In genomic region chr7:141634065-141634464, GRCh38 we compare ENCODE assay signal across 15 cellular contexts.
DNase-seq lines count a peak whose midpoint lies in the region; ATAC-seq and TF ChIP-seq lines count a peak whose summit lies in the region.
"Had no signal": no experiment of that assay in that cellular context is flagged by ENCODE, and none has a peak within 500 bp of the region (broad histone marks: within the 10 kb centered on the region; RNA-seq: fewer than 3 reads in every experiment).

No MANE protein-coding gene starts in this region.

- no peak overlapping the region for H3T11ph ChIP-seq in H9 (ENCODE audit: low read length)

- no peak overlapping the region for H4K5ac ChIP-seq in H9 (ENCODE audit: insufficient read length, low read depth, low read length)

- H3K36me3 Mint-ChIP-seq in H9 (ENCODE audit: insufficient read depth in 1 of 3, low read depth in 3 of 3) (peaks cover 1 to 9% (median 2%) of the 10 kb centered on the region in 3 experiments; a peak in 5 of 7 replicates), endodermal cell (ENCODE audit: low read depth) (peaks cover 11% of the 10 kb centered on the region)

- no peak overlapping the region for H3K4me2 ChIP-seq in H9 (ENCODE audit: insufficient read depth, insufficient read length, low read length)

- no peak for TF ChIP-seq CTCF in cardiac muscle cell (IDR thresholded peaks at IDR 0.05; ENCODE audit: low read depth, low read length)
- no peak for TF ChIP-seq CTCF in right atrium auricular region (IDR thresholded peaks at IDR 0.05)
- TF ChIP-seq CTCF in H9 (conservative IDR thresholded peaks at IDR 0.05), result no peak
- no peak for TF ChIP-seq CTCF in endodermal cell (conservative IDR thresholded peaks at IDR 0.05)

- H4K20me1 ChIP-seq in H9 (ENCODE audit: control insufficient read depth, insufficient read depth, insufficient read length), result no peaks in the 10 kb centered on the region

- H3K56ac ChIP-seq in H9 (ENCODE audit: insufficient read length, low read depth, low read length), result no peak overlapping the region

- peak; percentile 64 for ATAC-seq in left ventricle myocardium superior
- ATAC-seq in left cardiac atrium, result no peak
- ATAC-seq: CD8-positive, alpha-beta T cell; HCT116 had no signal

- H2BK120ac ChIP-seq in H9 (ENCODE audit: low read depth, low read length, poor library complexity, severe bottlenecking), result no peak overlapping the region

- H3K27ac Mint-ChIP-seq in H9, result peak overlapping the region in 2 of 3 experiments; percentile 24 to 25; a peak in 2 of 7 replicates
- H3K27ac Mint-ChIP-seq in endodermal cell, result peak overlapping the region; percentile 8
- H3K27ac Mint-ChIP-seq: CD8-positive, alpha-beta T cell had no signal

- no peak overlapping the region for H4K8ac ChIP-seq in H9 (replicated peaks; ENCODE audit: insufficient read length, low read depth, low read length)

- H3K18ac ChIP-seq in H9 (ENCODE audit: insufficient read length, low read depth, low read length), result no peak overlapping the region

- no peak overlapping the region for H2BK5ac ChIP-seq in H9 (ENCODE audit: insufficient read length, low read length)

- no peaks in the 10 kb centered on the region for H3K27me3 Mint-ChIP-seq in H9 (ENCODE audit: low read depth)
- H3K27me3 Mint-ChIP-seq in endodermal cell (ENCODE audit: insufficient read depth), result no peaks in the 10 kb centered on the region

- H3K14ac ChIP-seq in H9 (ENCODE audit: insufficient read depth, low read length), result no peak overlapping the region

- H2AK5ac ChIP-seq in H9 (ENCODE audit: insufficient read length, low read length), result no peak overlapping the region

- H3K4ac ChIP-seq in H9 (ENCODE audit: low read depth, low read length), result no peak overlapping the region

- H3K27me3 ChIP-seq in cardiac muscle cell, result no peaks in the 10 kb centered on the region
- H3K27me3 ChIP-seq in right atrium auricular region, result no peaks in the 10 kb centered on the region
- H3K27me3 ChIP-seq in H9 (ENCODE audit: insufficient read depth, low read length), result no peaks in the 10 kb centered on the region
- H3K27me3 ChIP-seq in endodermal cell (ENCODE audit: control insufficient read depth, insufficient read depth, low read length, poor library complexity, severe bottlenecking), result no peaks in the 10 kb centered on the region

- H3K9ac ChIP-seq in H9 (ENCODE audit: extremely low read depth, insufficient read length, low read length), result no peak overlapping the region
- no peak overlapping the region for H3K9ac ChIP-seq in endodermal cell (ENCODE audit: extremely low read depth, low read length, poor library complexity, severe bottlenecking)

- H4K91ac ChIP-seq in H9 (ENCODE audit: insufficient read length, low read depth, low read length), result no peak overlapping the region

- no peak overlapping the region for H3K23ac ChIP-seq in H9 (ENCODE audit: insufficient read length, low read depth, low read length)

- H3K4me1 ChIP-seq in cardiac muscle cell (ENCODE audit: low read depth) (peaks cover 8% of the 10 kb centered on the region), right atrium auricular region (no peaks in the 10 kb centered on the region), H9 (ENCODE audit: insufficient read depth, low read length) (no peaks in the 10 kb centered on the region), endodermal cell (ENCODE audit: control insufficient read depth, insufficient read depth, low read length) (peaks cover 4% of the 10 kb centered on the region)
- H3K4me1 ChIP-seq: Caco-2 had no signal

- no CpG with 5 or more reads among the region's 5 CpGs for WGBS in H9 (ENCODE audit: extremely low coverage, insufficient read length, low lambda C conversion rate)
- 93 to 98% methylated on average over 5 of the region's 5 CpGs for WGBS in endodermal cell (ENCODE audit: insufficient coverage in 1 of 2, insufficient read length in 1 of 2), 2 experiments

- H3K9me3 Mint-ChIP-seq in H9, result no peaks in the 10 kb centered on the region
- H3K9me3 Mint-ChIP-seq in endodermal cell, result no peaks in the 10 kb centered on the region
- H3K9me3 Mint-ChIP-seq: CD8-positive, alpha-beta T cell had no signal

- H2AFZ ChIP-seq in H9 (ENCODE audit: low read length), result no peak overlapping the region

- H3K9me3 ChIP-seq in cardiac muscle cell (ENCODE audit: low read depth) (no peaks in the 10 kb centered on the region), right atrium auricular region (no peaks in the 10 kb centered on the region), H9 (ENCODE audit: control insufficient read depth, low read depth, low read length) (no peaks in the 10 kb centered on the region), endodermal cell (ENCODE audit: control insufficient read depth, low read length) (no peaks in the 10 kb centered on the region)
- H3K9me3 ChIP-seq: Caco-2 had no signal

- intact Hi-C loops in left ventricle myocardium superior (cut with micrococcal nuclease) (no loop called here), left cardiac atrium (cut with DNase I) (loop anchor here in 1 of 2 donors (10.0 kb wide), 1 partner anchor 89 kb away; no protein-coding TSS in a partner anchor)

- no peaks in the 10 kb centered on the region for H3K23me2 ChIP-seq in H9 (ENCODE audit: insufficient read length, low read depth, low read length, poor library complexity, severe bottlenecking)

- H2BK20ac ChIP-seq in H9 (ENCODE audit: low read depth, low read length, poor library complexity, severe bottlenecking), result no peak overlapping the region

- peak overlapping the region; percentile 64 for H3K27ac ChIP-seq in cardiac muscle cell
- H3K27ac ChIP-seq in right atrium auricular region, result no peak overlapping the region
- no peak overlapping the region for H3K27ac ChIP-seq in H9 (ENCODE audit: insufficient read length, low read depth, low read length)
- no peak overlapping the region for H3K27ac ChIP-seq in endodermal cell (ENCODE audit: low read depth, low read length)

- DNase-seq in cardiac muscle cell (ENCODE audit: low read depth in 1 of 2, low spot score in 1 of 2) (peak in 1 of 2 donors; percentile 16), right atrium auricular region (ENCODE audit: low spot score) (no peak), left ventricle myocardium superior (no peak), left cardiac atrium (no peak), H9 (no peak), endodermal cell (no peak), ureter (ENCODE audit: low spot score) (no peak)
- DNase-seq in activated CD4-positive, CD25-positive, alpha-beta regulatory T cell (lab: John Stamatoyannopoulos, UW), result no peak
- DNase-seq: C1 segment of cervical spinal cord; Caco-2; CD8-positive, alpha-beta T cell; DMS153; DND-41; H7 had no signal

- no peaks in the 10 kb centered on the region for H3K79me1 ChIP-seq in H9 (ENCODE audit: insufficient read depth, low read depth, low read length, poor library complexity, severe bottlenecking)

- H2BK12ac ChIP-seq in H9 (ENCODE audit: insufficient read length, low read depth, low read length), result no peak overlapping the region

- no peaks in the 10 kb centered on the region for H3K79me2 ChIP-seq in H9 (ENCODE audit: insufficient read depth, low read length)

- H3K4me3 ChIP-seq in cardiac muscle cell, result no peak overlapping the region
- H3K4me3 ChIP-seq in right atrium auricular region, result no peak overlapping the region
- H3K4me3 ChIP-seq in endodermal cell (ENCODE audit: low read length), result no peak overlapping the region

- no peak overlapping the region for H2BK15ac ChIP-seq in H9 (ENCODE audit: low read depth, low read length)

- H3K36me3 ChIP-seq in cardiac muscle cell (no peaks in the 10 kb centered on the region), right atrium auricular region (no peaks in the 10 kb centered on the region), endodermal cell (ENCODE audit: control insufficient read depth, insufficient read depth, low read length) (no peaks in the 10 kb centered on the region)

- H3K4me3 Mint-ChIP-seq in H9, result no peak overlapping the region
- H3K4me3 Mint-ChIP-seq in endodermal cell, result no peak overlapping the region
- H3K4me3 Mint-ChIP-seq: CD8-positive, alpha-beta T cell had no signal

- peaks cover 0 to 6% of the 10 kb centered on the region in 2 experiments; a peak in 2 of 4 replicates for H3K4me1 Mint-ChIP-seq in H9
- H3K4me1 Mint-ChIP-seq in endodermal cell, result peaks cover 13% of the 10 kb centered on the region
